ENCODE assay signal across 1 cellular context in the genomic region with DNA sequence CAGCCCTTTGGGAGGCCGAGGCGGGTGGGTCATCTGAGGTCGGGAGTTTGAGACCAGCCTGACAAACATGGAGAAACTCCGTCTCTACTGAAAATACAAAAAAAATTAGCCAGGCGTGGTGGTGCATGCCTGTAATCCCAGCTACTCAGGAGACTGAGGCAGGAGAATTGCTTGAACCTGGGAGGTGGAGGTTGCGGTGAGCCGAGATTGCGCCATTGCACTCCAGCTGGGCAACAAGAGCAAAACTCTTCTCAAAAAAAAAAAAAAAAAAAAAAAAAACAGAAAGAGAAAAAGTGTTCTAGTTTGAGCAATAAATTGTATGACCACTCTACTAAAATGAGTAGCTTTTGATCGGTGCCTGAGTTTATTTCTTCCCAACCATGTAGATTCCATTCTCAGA. TPM values are rescaled to one million over a fixed set of nuclear protein-coding genes. Genes with fewer than 3 reads are reported as not detected.
"Had no signal": no experiment of that assay in that cellular context is flagged by ENCODE, and none has a peak within 500 bp of the region (broad histone marks: within the 10 kb centered on the region; RNA-seq: fewer than 3 reads in every experiment).

No MANE protein-coding gene starts in this region.

RNA-seq across cellular contexts. Expression of a gene that starts 40.2 kb away (rescaled TPM):
- polyA plus RNA-seq: naive thymus-derived CD4-positive, alpha-beta T cell had no signal
